ENCODE assay signal across 8 cellular contexts in genomic region chr4:186192068-186192751, GRCh38. TPM values are rescaled to one million over a fixed set of nuclear protein-coding genes. Genes with fewer than 3 reads are reported as not detected.
DNase-seq lines count a peak whose midpoint lies in the region; ATAC-seq and TF ChIP-seq lines count a peak whose summit lies in the region.

No MANE protein-coding gene starts in this region.

- intact Hi-C loops in head of caudate nucleus (cut with DNase I) = no loop called here

- peak overlapping the region; percentile 92 for H3K4me3 Mint-ChIP-seq in activated naive CD8-positive, alpha-beta T cell treated with anti-CD3 and anti-CD28 coated beads, Interleukin-2, amount 10 ng/mL, durations not matched to agents 7 days and 5 days

- no peak for TF ChIP-seq CTCF in neutrophil (IDR thresholded peaks at IDR 0.05)

- peaks cover 14% of the 10 kb centered on the region for H3K36me3 Mint-ChIP-seq in activated naive CD8-positive, alpha-beta T cell treated with anti-CD3 and anti-CD28 coated beads, Interleukin-2, amount 10 ng/mL, durations not matched to agents 7 days and 5 days

- peak; percentile 13 for ATAC-seq in HG02610 (IDR thresholded peaks at IDR 0.05; ENCODE audit: unreplicated experiment)
- peak; percentile 7 for ATAC-seq in activated naive CD8-positive, alpha-beta T cell treated with anti-CD3 and anti-CD28 coated beads, Interleukin-2, amount 10 ng/mL, durations not matched to agents 7 days and 5 days (ENCODE audit: low read depth)

- H3K27me3 ChIP-seq in neutrophil = peaks cover 61% of the 10 kb centered on the region

- POLR2A ChIA-PET in activated naive CD8-positive, alpha-beta T cell treated with anti-CD3 and anti-CD28 coated beads, Interleukin-2, amount 10 ng/mL, durations not matched to agents 7 days and 5 days (lab: Charles Lee) = interaction anchor here (0.7 kb wide), 1 partner anchor 9 kb away, joined by 4 read pairs; no protein-coding TSS in a partner anchor

- H3K27ac ChIP-seq in neutrophil = no peak overlapping the region

- no peaks in the 10 kb centered on the region for H3K9me3 ChIP-seq in neutrophil

- peaks cover 6 to 9% of the 10 kb centered on the region in 2 experiments for H3K4me1 ChIP-seq in neutrophil (ENCODE audit: control insufficient read depth in 1 of 2, insufficient read depth in 1 of 2, low read depth in 1 of 2, low read length in 1 of 2)

- H3K27me3 Mint-ChIP-seq in activated naive CD8-positive, alpha-beta T cell treated with anti-CD3 and anti-CD28 coated beads, Interleukin-2, amount 10 ng/mL, durations not matched to agents 7 days and 5 days = no peaks in the 10 kb centered on the region

- DNase-seq in G401 (ENCODE audit: low spot score) (peak; percentile 78), NOMO-1 treated with dmso at 0.1 percent for 144 hours (lab: John Stamatoyannopoulos, UW; ENCODE audit: unreplicated experiment) (peak; percentile 31), head of caudate nucleus (peak in 40 of 42 donors; percentile 26 to 72 (median 52)), NCI-H1930 (lab: John Stamatoyannopoulos, UW) (no peak)
- DNase-seq in activated naive CD8-positive, alpha-beta T cell treated with anti-CD3 and anti-CD28 coated beads, Interleukin-2, amount 10 ng/mL, durations not matched to agents 7 days and 5 days = no peak
- DNase-seq in central memory CD4-positive, alpha-beta T cell = no peak

- peak overlapping the region; percentile 53 to 57 for H3K4me3 ChIP-seq in neutrophil (ENCODE audit: low read depth in 1 of 2, low read length in 1 of 2)

- H3K36me3 ChIP-seq in neutrophil = no peaks in the 10 kb centered on the region

- peaks cover 20% of the 10 kb centered on the region for H3K4me1 Mint-ChIP-seq in activated naive CD8-positive, alpha-beta T cell treated with anti-CD3 and anti-CD28 coated beads, Interleukin-2, amount 10 ng/mL, durations not matched to agents 7 days and 5 days

- H3K27ac Mint-ChIP-seq in activated naive CD8-positive, alpha-beta T cell treated with anti-CD3 and anti-CD28 coated beads, Interleukin-2, amount 10 ng/mL, durations not matched to agents 7 days and 5 days = peak overlapping the region; percentile 94

- H3K9me3 Mint-ChIP-seq in activated naive CD8-positive, alpha-beta T cell treated with anti-CD3 and anti-CD28 coated beads, Interleukin-2, amount 10 ng/mL, durations not matched to agents 7 days and 5 days = no peaks in the 10 kb centered on the region

- in situ Hi-C loops in G401 (cut with HindIII; ENCODE audit: low sequenced_read_pairs) = no loop called here

RNA-seq across cellular contexts. Expression of gene CYP4V2, which starts 0.8 kb away (rescaled TPM):
- total RNA-seq in G401 (2014; rRNA removed; shearing (Covaris generic)) = 1.2 and 2.7 TPM in 2 replicates
- total RNA-seq in activated naive CD8-positive, alpha-beta T cell treated with anti-CD3 and anti-CD28 coated beads, Interleukin-2, amount 10 ng/mL, durations not matched to agents 7 days and 5 days = 10 to 100 TPM; 18.3 to 19.2 TPM

RNA-seq across cellular contexts. Expression of gene KLKB1, which starts 35.1 kb away (rescaled TPM):
- not detected in 2 replicates for total RNA-seq in G401 (2014; rRNA removed; shearing (Covaris generic))
- total RNA-seq in activated naive CD8-positive, alpha-beta T cell treated with anti-CD3 and anti-CD28 coated beads, Interleukin-2, amount 10 ng/mL, durations not matched to agents 7 days and 5 days = under 1 TPM; 0.48 to 0.67 TPM

Comparison
In these comparisons a context has a peak if more than half of its experiments do, and no peak if none do; other contexts are left out.
1. DNase-seq: peak in G401 (single experiment), NOMO-1 treated with dmso at 0.1 percent for 144 hours (single experiment) and head of caudate nucleus (40 of 42); none in activated naive CD8-positive, alpha-beta T cell treated with anti-CD3 and anti-CD28 coated beads, Interleukin-2, amount 10 ng/mL, durations not matched to agents 7 days and 5 days (single experiment), NCI-H1930 (0 of 2) and central memory CD4-positive, alpha-beta T cell (single experiment).